18 cellular contexts compared by ENCODE assay signal in genomic region chr1:44637590-44638411, GRCh38. TPM values are rescaled to one million over a fixed set of nuclear protein-coding genes. Genes with fewer than 3 reads are reported as not detected.
A peak's percentile ranks its signal among the peaks of the same experiment; 100 is the strongest.
DNase-seq lines count a peak whose midpoint lies in the region; ATAC-seq, FAIRE-seq and TF ChIP-seq lines count a peak whose summit lies in the region.
"Had no signal": no experiment of that assay in that cellular context is flagged by ENCODE, and none has a peak within 500 bp of the region (broad histone marks: within the 10 kb centered on the region; RNA-seq: fewer than 3 reads in every experiment).

No MANE protein-coding gene starts in this region.

- no peak for TF ChIP-seq CTCF in left ventricle myocardium inferior (IDR thresholded peaks at IDR 0.05; ENCODE audit: borderline replicate concordance)
- no peak for TF ChIP-seq CTCF in K562 (IDR thresholded peaks at IDR 0.05 in 2 of 3, conservative IDR thresholded peaks at IDR 0.05 in 1 of 3; ENCODE audit: insufficient read depth in 2 of 3, low read depth in 1 of 3, low read length in 3 of 3)
- no peak for TF ChIP-seq CTCF in nephron progenitor cell (IDR thresholded peaks at IDR 0.05)
- no peak for TF ChIP-seq CTCF in uterus (IDR thresholded peaks at IDR 0.05)

- TF ChIP-seq RAD21 in K562 (CRISPR knock-in tag; conservative IDR thresholded peaks at IDR 0.05 in 1 of 2, IDR thresholded peaks at IDR 0.05 in 1 of 2), result 0 out of 4 replicates have a peak, but pooled peaks of 1 of the 2 experiments have one; percentile 11

- 11% methylated on average over 28 of the region's 28 CpGs for WGBS in K562 (ENCODE audit: insufficient coverage, low coverage, missing lambda C conversion rate)

- H3K4me2 ChIP-seq in K562 (ENCODE audit: insufficient read depth, low read length), result peak overlapping the region; percentile 62

- no peaks in the 10 kb centered on the region for H3K9me3 Mint-ChIP-seq in nephron progenitor cell
- H3K9me3 Mint-ChIP-seq in activated naive CD4-positive, alpha-beta T cell treated with anti-CD3 and anti-CD28 coated beads for 36 hours, result no peaks in the 10 kb centered on the region
- H3K9me3 Mint-ChIP-seq: activated T-helper 1 cell treated with anti-CD3 and anti-CD28 coated beads, Interleukin-12 subunit alpha, Interleukin-12 subunit beta, Interleukin-2, Interleukin-4 antibody, amounts not matched to agents 30 ng/mL and 10 ng/mL and 1 ng/mL, durations not matched to agents 14 hours and 24 hours and 36 hours; CD4-positive, alpha-beta T cell; effector memory CD8-positive, alpha-beta T cell; stimulated activated naive CD8-positive, alpha-beta T cell treated with anti-CD3 and anti-CD28 coated beads, Interleukin-15, Interleukin-2, amounts not matched to agents 100 ng/mL and 50 ng/mL, for 24 hours had no signal

- peak; percentile 24 to 51 for ATAC-seq in left cardiac atrium
- ATAC-seq in K562, result peak; percentile 86
- ATAC-seq: effector memory CD8-positive, alpha-beta T cell; left lung had no signal

- H3K9ac ChIP-seq in K562 (ENCODE audit: insufficient read depth in 1 of 2, low read depth in 2 of 2, low read length in 2 of 2), result peak overlapping the region; percentile 26 to 78; a peak in 3 of 4 replicates

- peak; percentile 84 for FAIRE-seq in K562 (lab: Jason Lieb, UNC)
- FAIRE-seq: H54 had no signal

- H3K9me3 ChIP-seq in left ventricle myocardium inferior (replicated peaks), result no peaks in the 10 kb centered on the region
- H3K9me3 ChIP-seq in K562 (replicated peaks; ENCODE audit: control insufficient read depth, insufficient read depth, low read depth, low read length), result no peaks in the 10 kb centered on the region
- no peaks in the 10 kb centered on the region for H3K9me3 ChIP-seq in uterus
- H3K9me3 ChIP-seq: left lung had no signal

- POLR2A ChIA-PET in K562 (lab: Yijun Ruan, JAX), result interaction anchor here (0.6 to 21.3 kb wide), 10 partner anchors 4 to 420 kb away, joined by 3 to 328 read pairs (median 4); no protein-coding TSS in a partner anchor

- intact Hi-C loops in left cardiac atrium (cut with DNase I) (no loop called here), left ventricle myocardium inferior (cut with micrococcal nuclease) (no loop called here), K562 (cut with micrococcal nuclease) (loop anchor here (10.0 kb wide), 1 partner anchor 167 kb away; the partner anchor contains the start of genes BTBD19, DYNLT4 and PLK3), uterus (cut with DNase I; ENCODE audit: low total_unique reads) (no loop called here)
- intact Hi-C loops in activated naive CD4-positive, alpha-beta T cell treated with anti-CD3 and anti-CD28 coated beads for 36 hours (cut with micrococcal nuclease), result no loop called here

- in situ Hi-C loops in K562 (cut with MboI), result no loop called here

- H2AFZ ChIP-seq in K562 (ENCODE audit: low read depth, low read length), result peak overlapping the region; percentile 32; the same call in 1 of the 2 replicates

- H3K27me3 ChIP-seq in left ventricle myocardium inferior (ENCODE audit: low read depth) (no peaks in the 10 kb centered on the region), K562 (ENCODE audit: control insufficient read depth in 2 of 2, insufficient read depth in 2 of 2, low read length in 2 of 2) (no peaks in the 10 kb centered on the region), uterus (no peaks in the 10 kb centered on the region)
- H3K27me3 ChIP-seq: left lung had no signal

- no peak overlapping the region for H3K4me3 ChIP-seq in left ventricle myocardium inferior
- no peak overlapping the region; the same call in 1 of the 2 replicates for H3K4me3 ChIP-seq in K562
- no peak overlapping the region for H3K4me3 ChIP-seq in uterus
- H3K4me3 ChIP-seq: left lung had no signal

- H3K79me2 ChIP-seq in K562 (ENCODE audit: control insufficient read depth, insufficient read depth, low read length), result peaks cover 30% of the 10 kb centered on the region

- H3K4me3 Mint-ChIP-seq in nephron progenitor cell, result peak overlapping the region; percentile 73
- H3K4me3 Mint-ChIP-seq in activated naive CD4-positive, alpha-beta T cell treated with anti-CD3 and anti-CD28 coated beads for 36 hours, result no peak overlapping the region
- H3K4me3 Mint-ChIP-seq: activated T-helper 1 cell treated with anti-CD3 and anti-CD28 coated beads, Interleukin-12 subunit alpha, Interleukin-12 subunit beta, Interleukin-2, Interleukin-4 antibody, amounts not matched to agents 30 ng/mL and 10 ng/mL and 1 ng/mL, durations not matched to agents 14 hours and 24 hours and 36 hours; CD4-positive, alpha-beta T cell; effector memory CD8-positive, alpha-beta T cell; stimulated activated naive CD8-positive, alpha-beta T cell treated with anti-CD3 and anti-CD28 coated beads, Interleukin-15, Interleukin-2, amounts not matched to agents 100 ng/mL and 50 ng/mL, for 24 hours had no signal

- H3K36me3 ChIP-seq in left ventricle myocardium inferior (peaks cover 96% of the 10 kb centered on the region), K562 (ENCODE audit: control insufficient read depth, insufficient read depth, low read length) (peaks cover 96% of the 10 kb centered on the region), uterus (no peaks in the 10 kb centered on the region)

- peaks cover 58% of the 10 kb centered on the region for H3K36me3 Mint-ChIP-seq in nephron progenitor cell (ENCODE audit: low read depth)
- H3K36me3 Mint-ChIP-seq in activated naive CD4-positive, alpha-beta T cell treated with anti-CD3 and anti-CD28 coated beads for 36 hours (ENCODE audit: low read depth), result peaks cover 30% of the 10 kb centered on the region

- H3K9me1 ChIP-seq in K562 (ENCODE audit: control insufficient read depth, insufficient read depth, low read length), result peaks cover 10% of the 10 kb centered on the region

- H3K27me3 Mint-ChIP-seq in nephron progenitor cell (ENCODE audit: low read depth, poor library complexity), result peaks cover 8% of the 10 kb centered on the region
- no peaks in the 10 kb centered on the region for H3K27me3 Mint-ChIP-seq in activated naive CD4-positive, alpha-beta T cell treated with anti-CD3 and anti-CD28 coated beads for 36 hours (ENCODE audit: low read depth)
- H3K27me3 Mint-ChIP-seq: CD4-positive, alpha-beta T cell; effector memory CD8-positive, alpha-beta T cell; stimulated activated naive CD8-positive, alpha-beta T cell treated with anti-CD3 and anti-CD28 coated beads, Interleukin-15, Interleukin-2, amounts not matched to agents 100 ng/mL and 50 ng/mL, for 24 hours had no signal

- TF ChIP-seq EP300 in K562 (IDR thresholded peaks at IDR 0.05; ENCODE audit: low read length), result peak; percentile 41; the same call in 1 of the 2 replicates

- peaks cover 4% of the 10 kb centered on the region; the same call in 1 of the 2 replicates for H4K20me1 ChIP-seq in K562 (replicated peaks; ENCODE audit: control insufficient read depth, insufficient read depth, low read length)

- TF ChIP-seq POLR2A in K562 (conservative IDR thresholded peaks at IDR 0.05) (no peak; the same call in 1 of the 2 replicates), uterus (IDR thresholded peaks at IDR 0.05) (no peak)

- peaks cover 99% of the 10 kb centered on the region for H3K4me1 Mint-ChIP-seq in nephron progenitor cell
- H3K4me1 Mint-ChIP-seq in activated naive CD4-positive, alpha-beta T cell treated with anti-CD3 and anti-CD28 coated beads for 36 hours (ENCODE audit: low read depth), result peaks cover 29% of the 10 kb centered on the region

- peak overlapping the region; percentile 82 for H3K27ac Mint-ChIP-seq in nephron progenitor cell
- no peak overlapping the region for H3K27ac Mint-ChIP-seq in activated naive CD4-positive, alpha-beta T cell treated with anti-CD3 and anti-CD28 coated beads for 36 hours
- H3K27ac Mint-ChIP-seq: activated T-helper 1 cell treated with anti-CD3 and anti-CD28 coated beads, Interleukin-12 subunit alpha, Interleukin-12 subunit beta, Interleukin-2, Interleukin-4 antibody, amounts not matched to agents 30 ng/mL and 10 ng/mL and 1 ng/mL, durations not matched to agents 14 hours and 24 hours and 36 hours; stimulated activated naive CD8-positive, alpha-beta T cell treated with anti-CD3 and anti-CD28 coated beads, Interleukin-15, Interleukin-2, amounts not matched to agents 100 ng/mL and 50 ng/mL, for 24 hours had no signal

- BruUV-seq in K562 (replicated peaks; lab: Mats Ljungman, UMichigan), result no TSS peak

- DNase-seq in left cardiac atrium (no peak), left ventricle myocardium inferior (no peak), K562 (ENCODE audit: extremely low read depth in 1 of 4, low spot score in 3 of 4) (peak; percentile 94 to 97 (median 96)), nephron progenitor cell (peak; percentile 50), uterus (peak; percentile 45 to 54), NCI-H2029 treated with DMSO at 0.1 percent for 48 hours (lab: John Stamatoyannopoulos, UW) (no peak)
- DNase-seq in activated CD4-positive, alpha-beta T cell treated with anti-CD3 and anti-CD28 coated beads for 1 hour, result no peak
- DNase-seq in activated naive CD4-positive, alpha-beta T cell treated with anti-CD3 and anti-CD28 coated beads for 36 hours, result no peak
- DNase-seq: CD4-positive, alpha-beta T cell; effector memory CD8-positive, alpha-beta T cell; KG1; left lung; stimulated activated CD4-positive, alpha-beta T cell treated with anti-CD3 and anti-CD28 coated beads, Interleukin-15, amount 100 ng/mL, for 24 hours had no signal

- CTCF ChIA-PET in K562 (lab: Yijun Ruan, JAX; ENCODE audit: low intra/inter-chr PET ratio), result no interaction called here
- CTCF ChIA-PET in activated naive CD4-positive, alpha-beta T cell treated with anti-CD3 and anti-CD28 coated beads for 36 hours (lab: Charles Lee), result interaction anchor here (0.9 to 16.2 kb wide), 2 partner anchors 14 to 71 kb away, joined by 3 to 135 read pairs; no protein-coding TSS in a partner anchor

- no peak overlapping the region for H3K27ac ChIP-seq in left ventricle myocardium inferior (replicated peaks)
- H3K27ac ChIP-seq in K562 (ENCODE audit: extremely low read depth, low read depth, low read length), result peak overlapping the region; percentile 49
- peak overlapping the region; percentile 20 to 43 for H3K27ac ChIP-seq in uterus
- H3K27ac ChIP-seq: HL-60, left lung, VCaP had no signal

- H3K4me1 ChIP-seq in left ventricle myocardium inferior, result peaks cover 90% of the 10 kb centered on the region
- H3K4me1 ChIP-seq in K562 (replicated peaks in 1 of 2; ENCODE audit: control insufficient read depth in 2 of 2, insufficient read depth in 2 of 2, low read length in 2 of 2), result peaks cover 42 to 46% of the 10 kb centered on the region in 2 experiments; a peak in 4 of 5 replicates
- peaks cover 9 to 20% of the 10 kb centered on the region in 2 donors for H3K4me1 ChIP-seq in uterus

RNA-seq across cellular contexts. Expression of gene TMEM53, which starts 36.5 kb away (rescaled TPM):
- total RNA-seq in left cardiac atrium (10 to 100 TPM; 11.1 to 11.4 TPM), left ventricle myocardium inferior (11.5 TPM), K562 (2014; rRNA removed) (2.0 and 4.7 TPM in 2 replicates), K562 (2014; rRNA removed; fragmentation: Illumina TruSeq; extraction: Trizol) (0.45 and 1.3 TPM in 2 replicates), K562 (2015; rRNA removed; fragmentation: Illumina TruSeq; extraction: Trizol) (1.8 and 2.1 TPM in 2 replicates), K562 (2021) (3.1 and 3.7 TPM in 2 replicates), uterus (1 to 10 TPM in 3 of 4 donors, not detected in 1; 1.5 to 5.4 (median 3.8) TPM)
- 2.3 and 4.2 TPM in 2 replicates for total RNA-seq in K562 (2011; cell fraction: chromatin; rRNA removed; ENCODE audit: low replicate concordance)
- 4.0 and 4.1 TPM in 2 replicates for total RNA-seq in K562 (2011; cell fraction: nucleolus; rRNA removed)
- total RNA-seq in K562 (2011; cell fraction: nucleoplasm; rRNA removed), result 3.8 and 5.0 TPM in 2 replicates
- polyA plus RNA-seq in K562 (2011; rRNA removed) (3.0 and 4.1 TPM in 2 replicates), K562 (2014; fragmentation: Illumina TruSeq; extraction: Trizol) (3.3 and 3.4 TPM in 2 replicates), K562 (2014; fragmentation: Nextera tagmentation; extraction: Ambion mirVana) (1 to 10 TPM in 1 of 2 experiments, under 1 TPM in 1; 0.23 to 1.9 TPM), K562 (2014; rRNA removed) (3.7 and 5.0 TPM in 2 replicates)
- polyA plus RNA-seq in K562 (2011; cell fraction: cytosol; rRNA removed), result 7.2 and 14.8 TPM in 2 replicates
- 2.6 and 2.7 TPM in 2 replicates for polyA plus RNA-seq in K562 (2011; cell fraction: nucleus; rRNA removed)
- polyA plus RNA-seq in K562 (2012), result 5.6 and 6.7 TPM in 2 replicates
- polyA minus RNA-seq in K562 (2011; rRNA and poly(A)+ RNA removed), result 2.1 and 2.7 TPM in 2 replicates
- 2.1 and 4.9 TPM in 2 replicates for polyA minus RNA-seq in K562 (2011; cell fraction: cytosol; rRNA and poly(A)+ RNA removed)
- 0.54 and 0.78 TPM in 2 replicates for polyA minus RNA-seq in K562 (2011; cell fraction: nucleus; rRNA and poly(A)+ RNA removed)
- total RNA-seq in activated naive CD4-positive, alpha-beta T cell treated with anti-CD3 and anti-CD28 coated beads for 36 hours, result 1 to 10 TPM; 4.5 to 4.9 TPM

RNA-seq across cellular contexts. Expression of gene ARMH1, which starts 36.7 kb away (rescaled TPM):
- total RNA-seq in left cardiac atrium (1 to 10 TPM in 1 of 2 donors, under 1 TPM in 1; 0.16 to 1.2 TPM), left ventricle myocardium inferior (1.1 TPM), K562 (2014; rRNA removed) (not detected in 2 replicates), K562 (2014; rRNA removed; fragmentation: Illumina TruSeq; extraction: Trizol) (not detected in 2 replicates), K562 (2015; rRNA removed; fragmentation: Illumina TruSeq; extraction: Trizol) (not detected in 2 replicates), K562 (2021) (0.49 TPM in 1 of 2 replicates, not detected in the other), uterus (1 to 10 TPM in 3 of 4 donors, not detected in 1; 2.7 to 7.7 (median 5.2) TPM)
- 0.28 TPM in 1 of 2 replicates, not detected in the other for total RNA-seq in K562 (2011; cell fraction: chromatin; rRNA removed; ENCODE audit: low replicate concordance)
- total RNA-seq in K562 (2011; cell fraction: nucleolus; rRNA removed), result not detected in 2 replicates
- not detected in 2 replicates for total RNA-seq in K562 (2011; cell fraction: nucleoplasm; rRNA removed)
- polyA plus RNA-seq in K562 (2011; rRNA removed) (0.37 TPM in 1 of 2 replicates, not detected in the other), K562 (2014; fragmentation: Illumina TruSeq; extraction: Trizol) (not detected in 2 replicates), K562 (2014; fragmentation: Nextera tagmentation; extraction: Ambion mirVana) (not detected), K562 (2014; rRNA removed) (0.41 TPM in 1 of 2 replicates, not detected in the other)
- polyA plus RNA-seq in K562 (2011; cell fraction: cytosol; rRNA removed), result 0.07 and 0.72 TPM in 2 replicates
- 2.1 and 3.0 TPM in 2 replicates for polyA plus RNA-seq in K562 (2011; cell fraction: nucleus; rRNA removed)
- polyA plus RNA-seq in K562 (2012), result not detected in 2 replicates
- polyA minus RNA-seq in K562 (2011; rRNA and poly(A)+ RNA removed), result not detected in 2 replicates
- polyA minus RNA-seq in K562 (2011; cell fraction: cytosol; rRNA and poly(A)+ RNA removed), result not detected in 2 replicates
- polyA minus RNA-seq in K562 (2011; cell fraction: nucleus; rRNA and poly(A)+ RNA removed), result not detected in 2 replicates
- total RNA-seq in activated naive CD4-positive, alpha-beta T cell treated with anti-CD3 and anti-CD28 coated beads for 36 hours, result 100 to 1,000 TPM; 143 to 155 TPM

Comparison
In these comparisons a context has a peak if more than half of its experiments do, and no peak if none do; other contexts are left out.
1. DNase-seq: peak in K562 (4 of 4), nephron progenitor cell (single experiment) and uterus (2 of 2); none in left cardiac atrium (single experiment), left ventricle myocardium inferior (single experiment), activated CD4-positive, alpha-beta T cell treated with anti-CD3 and anti-CD28 coated beads for 1 hour (single experiment), NCI-H2029 treated with DMSO at 0.1 percent for 48 hours (single experiment) and activated naive CD4-positive, alpha-beta T cell treated with anti-CD3 and anti-CD28 coated beads for 36 hours (single experiment).
2. RNA of gene ARMH1, which starts 36.7 kb away (total RNA-seq): 143 to 155 TPM in activated naive CD4-positive, alpha-beta T cell treated with anti-CD3 and anti-CD28 coated beads for 36 hours; 2.7 to 7.7 TPM in uterus, 0.16 to 1.2 TPM in left cardiac atrium, 1.1 TPM in left ventricle myocardium inferior (single experiment) and 0.28 to 0.49 TPM in K562; every median in the first group is over 10 times any median in the second.